In the genomic region with DNA sequence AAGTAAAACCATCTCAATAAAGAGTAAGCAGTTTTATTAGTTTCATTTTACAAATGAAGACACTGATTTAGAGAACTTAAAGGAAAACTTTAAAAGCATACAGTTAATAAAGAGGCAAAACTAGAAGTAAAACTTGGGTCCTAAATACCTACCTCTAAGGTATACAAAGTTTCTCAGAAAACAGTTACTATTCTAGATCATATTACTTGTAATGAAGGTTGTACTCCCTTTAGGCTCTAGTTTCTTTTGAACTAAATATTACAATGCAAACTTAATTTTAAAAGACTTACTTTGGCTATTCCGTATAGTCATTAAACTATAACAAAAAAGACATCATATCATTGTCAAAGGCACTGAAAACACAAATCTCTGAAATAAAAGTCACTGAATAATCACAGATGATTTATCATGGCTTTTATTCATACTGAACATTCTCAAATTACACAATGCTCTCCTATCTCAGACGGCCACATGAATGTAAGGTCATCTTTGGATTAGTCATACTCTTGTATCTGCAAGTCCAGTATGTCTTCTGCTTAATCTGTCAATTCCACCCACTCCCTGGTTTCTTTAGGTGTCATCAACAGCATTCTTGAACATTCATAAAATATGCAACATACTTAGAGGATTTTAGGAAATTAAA, we compare ENCODE assay signal across 12 cellular contexts.
DNase-seq lines count a peak whose midpoint lies in the region; ATAC-seq and TF ChIP-seq lines count a peak whose summit lies in the region.
"Had no signal": no experiment of that assay in that cellular context is flagged by ENCODE, and none has a peak within 500 bp of the region (broad histone marks: within the 10 kb centered on the region; RNA-seq: fewer than 3 reads in every experiment).

No MANE protein-coding gene starts in this region.

- in situ Hi-C loops in SK-MEL-5 (cut with HindIII; ENCODE audit: low pct_unique_long_range_greater_than_20kb, low sequenced_read_pairs): no loop called here

- no peaks in the 10 kb centered on the region for H3K36me3 ChIP-seq in left ventricle myocardium inferior

- peaks cover 24% of the 10 kb centered on the region for H3K4me1 ChIP-seq in left ventricle myocardium inferior

- TF ChIP-seq CTCF in left ventricle myocardium inferior (IDR thresholded peaks at IDR 0.05; ENCODE audit: borderline replicate concordance) (no peak), fibroblast of pulmonary artery (IDR thresholded peaks at IDR 0.05; ENCODE audit: low read length, missing control alignments) (no peak)

- DNase-seq in left ventricle myocardium inferior (no peak), Right ventricle myocardium inferior (ENCODE audit: missing footprints) (no peak), SK-MEL-5 (ENCODE audit: low read depth, low spot score) (peak; percentile 86), fibroblast of pulmonary artery (ENCODE audit: low read depth) (peak; percentile 70), HuH-7 (ENCODE audit: low spot score) (no peak), LoVo (ENCODE audit: low spot score) (no peak)
- no peak for DNase-seq in activated CD4-positive, CD25-positive, alpha-beta regulatory T cell (lab: John Stamatoyannopoulos, UW)
- no peak for DNase-seq in activated T-cell treated with anti-CD3 and anti-CD28 coated beads, Interleukin-2, amount 50 U/mL, for 1 hour
- DNase-seq: activated naive CD4-positive, alpha-beta T cell treated with Interleukin-2 at 50 U/mL for 16 hours; stimulated activated naive B cell treated with anti-CD40 and anti-IgM and Interleukin-4, amounts not matched to agents 10 μg/mL and 1 μg/mL and 100 μg/mL, for 72 hours had no signal

- H3K27me3 ChIP-seq in left ventricle myocardium inferior (ENCODE audit: low read depth): no peaks in the 10 kb centered on the region

- ATAC-seq in Right ventricle myocardium inferior: no peak
- ATAC-seq: GM23338; stimulated activated naive B cell treated with anti-CD40 and anti-IgM and Interleukin-4, amounts not matched to agents 10 μg/mL and 1 μg/mL and 100 μg/mL, for 72 hours had no signal

- intact Hi-C loops in left ventricle myocardium inferior (cut with micrococcal nuclease): no loop called here
- intact Hi-C loops in Right ventricle myocardium inferior (cut with DNase I): no loop called here

- no peaks in the 10 kb centered on the region for H3K9me3 ChIP-seq in left ventricle myocardium inferior (replicated peaks)

- peak overlapping the region; percentile 39 for H3K27ac ChIP-seq in left ventricle myocardium inferior (replicated peaks)
- H3K27ac ChIP-seq: C4-2B had no signal

- H3K4me3 ChIP-seq in left ventricle myocardium inferior (no peak overlapping the region), fibroblast of pulmonary artery (replicated peaks; ENCODE audit: low read depth, low read length) (no peak overlapping the region)
- H3K4me3 ChIP-seq: GM23338 had no signal

Comparison
In these comparisons a context has a peak if more than half of its experiments do, and no peak if none do; other contexts are left out.
1. DNase-seq: peak in SK-MEL-5 (single experiment) and fibroblast of pulmonary artery (single experiment); none in left ventricle myocardium inferior (single experiment), Right ventricle myocardium inferior (single experiment), activated CD4-positive, CD25-positive, alpha-beta regulatory T cell (0 of 4), HuH-7 (single experiment), LoVo (single experiment) and activated T-cell treated with anti-CD3 and anti-CD28 coated beads, Interleukin-2, amount 50 U/mL, for 1 hour (single experiment).